ENCODE assay signal across 24 cellular contexts in genomic region chr4:140223056-140223810, GRCh38.
DNase-seq lines count a peak whose midpoint lies in the region; ATAC-seq and TF ChIP-seq lines count a peak whose summit lies in the region.
"Had no signal": no experiment of that assay in that cellular context is flagged by ENCODE, and none has a peak within 500 bp of the region (broad histone marks: within the 10 kb centered on the region; RNA-seq: fewer than 3 reads in every experiment).

No MANE protein-coding gene starts in this region.

- no peak overlapping the region for H2AFZ ChIP-seq in PC-3 (ENCODE audit: low read length)

- H4K20me1 ChIP-seq in PC-3 (ENCODE audit: low read length): no peaks in the 10 kb centered on the region

- H3K4me1 ChIP-seq in PC-3 (ENCODE audit: insufficient read depth, low read length) (peaks cover 4% of the 10 kb centered on the region; the same call in 1 of the 2 replicates), endodermal cell (ENCODE audit: control insufficient read depth, insufficient read depth, low read length) (peaks cover 13% of the 10 kb centered on the region), right lobe of liver (peaks cover 0 to 16% (median 6%) of the 10 kb centered on the region in 4 donors)

- H3K9me3 ChIP-seq in PC-3 (ENCODE audit: low read length): no peaks in the 10 kb centered on the region
- no peaks in the 10 kb centered on the region for H3K9me3 ChIP-seq in endodermal cell (ENCODE audit: control insufficient read depth, low read length)
- H3K9me3 ChIP-seq in right lobe of liver: no peaks in the 10 kb centered on the region
- H3K9me3 ChIP-seq: SK-N-SH, vagina had no signal

- H3K36me3 ChIP-seq in PC-3 (ENCODE audit: low read depth, low read length): no peaks in the 10 kb centered on the region
- no peaks in the 10 kb centered on the region for H3K36me3 ChIP-seq in endodermal cell (ENCODE audit: control insufficient read depth, insufficient read depth, low read length)
- no peaks in the 10 kb centered on the region for H3K36me3 ChIP-seq in right lobe of liver
- H3K36me3 ChIP-seq: vagina had no signal

- H3K4me3 ChIP-seq in PC-3 (ENCODE audit: low read length) (no peak overlapping the region), endodermal cell (ENCODE audit: low read length) (no peak overlapping the region), right lobe of liver (no peak overlapping the region)
- H3K4me3 ChIP-seq: vagina had no signal

- 94 to 100% methylated on average over 6 to 7 of the region's 8 CpGs for WGBS in endodermal cell (ENCODE audit: insufficient coverage in 1 of 2, insufficient read length in 1 of 2), 2 experiments
- 65% methylated on average over 8 of the region's 8 CpGs for WGBS in right lobe of liver (ENCODE audit: insufficient coverage, low coverage, low lambda C conversion rate, missing lambda C conversion rate)

- TF ChIP-seq POLR2A in right lobe of liver (IDR thresholded peaks at IDR 0.05): no peak

- ATAC-seq in PC-3 (peak; percentile 22; the same call in 1 of the 2 replicates), right lobe of liver (peak in 3 of 4 donors; percentile 18 to 72 (median 23)), HG03439 (IDR thresholded peaks at IDR 0.05; ENCODE audit: unreplicated experiment) (no peak), GM18520 (IDR thresholded peaks at IDR 0.05; ENCODE audit: unreplicated experiment) (no peak)

- no peak for TF ChIP-seq CTCF in PC-3 (conservative IDR thresholded peaks at IDR 0.05; ENCODE audit: low read depth, low read length)
- TF ChIP-seq CTCF in endodermal cell (conservative IDR thresholded peaks at IDR 0.05): no peak
- no peak for TF ChIP-seq CTCF in right lobe of liver (IDR thresholded peaks at IDR 0.05)

- H3K9me2 ChIP-seq in PC-3 (replicated peaks; ENCODE audit: low read length): no peaks in the 10 kb centered on the region
- H3K9me2 ChIP-seq: SK-N-SH had no signal

- intact Hi-C loops in PC-3 (cut with micrococcal nuclease) (no loop called here), right lobe of liver (cut with DNase I) (no loop called here)

- H3K27me3 ChIP-seq in PC-3 (ENCODE audit: low read length) (no peaks in the 10 kb centered on the region), endodermal cell (ENCODE audit: control insufficient read depth, insufficient read depth, low read length, poor library complexity, severe bottlenecking) (no peaks in the 10 kb centered on the region), right lobe of liver (no peaks in the 10 kb centered on the region)
- H3K27me3 ChIP-seq: vagina had no signal

- no peak overlapping the region for H3K4me3 Mint-ChIP-seq in endodermal cell
- H3K4me3 Mint-ChIP-seq: activated CD4-positive, alpha-beta memory T cell treated with anti-CD3 and anti-CD28 coated beads, Interleukin-2, amount 10 ng/mL, durations not matched to agents 7 days and 5 days; immature natural killer cell had no signal

- H3K9me3 Mint-ChIP-seq in endodermal cell: no peaks in the 10 kb centered on the region
- H3K9me3 Mint-ChIP-seq: activated CD4-positive, alpha-beta memory T cell treated with anti-CD3 and anti-CD28 coated beads, Interleukin-2, amount 10 ng/mL, durations not matched to agents 7 days and 5 days; immature natural killer cell had no signal

- peaks cover 31% of the 10 kb centered on the region for H3K4me1 Mint-ChIP-seq in endodermal cell
- H3K4me1 Mint-ChIP-seq: activated CD4-positive, alpha-beta memory T cell treated with anti-CD3 and anti-CD28 coated beads, Interleukin-2, amount 10 ng/mL, durations not matched to agents 7 days and 5 days; immature natural killer cell had no signal

- H3K27ac Mint-ChIP-seq in endodermal cell: no peak overlapping the region
- H3K27ac Mint-ChIP-seq: activated CD4-positive, alpha-beta memory T cell treated with anti-CD3 and anti-CD28 coated beads, Interleukin-2, amount 10 ng/mL, durations not matched to agents 7 days and 5 days; immature natural killer cell had no signal

- DNase-seq in ELR (ENCODE audit: low read depth): peak; percentile 90
- DNase-seq in PC-3: peak; percentile 63
- DNase-seq in endodermal cell: peak; percentile 6
- DNase-seq in right lobe of liver: no peak
- DNase-seq in DMS53 treated with DMSO at 0.1 percent for 48 hours (lab: John Stamatoyannopoulos, UW; ENCODE audit: unreplicated experiment): no peak
- DNase-seq in NOMO-1 treated with dmso at 0.1 percent for 144 hours (lab: John Stamatoyannopoulos, UW; ENCODE audit: unreplicated experiment): no peak
- DNase-seq: activated CD4-positive, alpha-beta memory T cell treated with anti-CD3 and anti-CD28 coated beads, Interleukin-2, amount 10 ng/mL, durations not matched to agents 7 days and 5 days; activated T-cell treated with anti-CD3 and anti-CD28 coated beads, Interleukin-2, amount 50 U/mL, for 1 hour; amygdala; cerebellar nuclear complex; effector memory CD4-positive, alpha-beta T cell; immature natural killer cell; Karpas-422; mammary epithelial cell; NCI-H1092; NCI-H2081; NCI-H510A; nucleus accumbens; RPMI8226; SK-N-SH had no signal

- no peaks in the 10 kb centered on the region for H3F3A ChIP-seq in PC-3 (ENCODE audit: low read length, unreplicated experiment)

- H3K4me2 ChIP-seq in PC-3 (ENCODE audit: low read length): no peak overlapping the region
- H3K4me2 ChIP-seq: SK-N-SH had no signal

- H3K27ac ChIP-seq in PC-3 (ENCODE audit: low read length) (no peak overlapping the region), endodermal cell (ENCODE audit: low read depth, low read length) (no peak overlapping the region), right lobe of liver (no peak overlapping the region)
- H3K27ac ChIP-seq: C4-2B, vagina had no signal

- H3K9ac ChIP-seq in PC-3 (ENCODE audit: low read length) (no peak overlapping the region), endodermal cell (ENCODE audit: extremely low read depth, low read length, poor library complexity, severe bottlenecking) (no peak overlapping the region)
- H3K9ac ChIP-seq: SK-N-SH had no signal

- H3K79me2 ChIP-seq in PC-3 (ENCODE audit: low read length): no peaks in the 10 kb centered on the region

- no TSS peak for BruUV-seq in PC-3 (replicated peaks; lab: Mats Ljungman, UMichigan)

- no peaks in the 10 kb centered on the region for H3K27me3 Mint-ChIP-seq in endodermal cell (ENCODE audit: insufficient read depth)

- H3K36me3 Mint-ChIP-seq in endodermal cell (ENCODE audit: low read depth): no peaks in the 10 kb centered on the region
- H3K36me3 Mint-ChIP-seq: immature natural killer cell had no signal

- POLR2A ChIA-PET in PC-3 (lab: Charles Lee; ENCODE audit: unreplicated experiment): interaction anchor here (0.6 kb wide), 1 partner anchor 129 kb away, joined by 3 read pairs; no protein-coding TSS in a partner anchor

- CTCF ChIA-PET in PC-3 (lab: Charles Lee): interaction anchor here (0.6 kb wide), 1 partner anchor 12 kb away, joined by 3 read pairs; no protein-coding TSS in a partner anchor

Comparison
In these comparisons a context has a peak if more than half of its experiments do, and no peak if none do; other contexts are left out.
1. DNase-seq: peak in ELR (single experiment), PC-3 (single experiment) and endodermal cell (single experiment); none in right lobe of liver (0 of 3), DMS53 treated with DMSO at 0.1 percent for 48 hours (single experiment) and NOMO-1 treated with dmso at 0.1 percent for 144 hours (single experiment).
2. ATAC-seq: peak in PC-3 (single experiment) and right lobe of liver (3 of 4); none in HG03439 (single experiment) and GM18520 (single experiment).